20 cellular contexts compared by ENCODE assay signal in genomic region chr5:15241216-15241821, GRCh38.
"Had no signal": no experiment of that assay in that cellular context is flagged by ENCODE, and none has a peak within 500 bp of the region (broad histone marks: within the 10 kb centered on the region; RNA-seq: fewer than 3 reads in every experiment).

No MANE protein-coding gene starts in this region.

- H3K9me3 ChIP-seq: neutrophil had no signal

- DNase-seq: effector memory CD8-positive, alpha-beta T cell; erythroblast; heart left ventricle; hippocampal formation; left colon; left ventricle myocardium superior; mucosa of descending colon; naive thymus-derived CD8-positive, alpha-beta T cell; psoas muscle; retina; stimulated activated CD4-positive, alpha-beta T cell treated with anti-CD3 and anti-CD28 coated beads, Interleukin-12 subunit alpha, Interleukin-12 subunit beta, amount 100 ng/mL, for 4 hours; stimulated activated naive CD4-positive, alpha-beta T cell; stomach; substantia nigra; trophoblast cell had no signal

- ATAC-seq: effector memory CD8-positive, alpha-beta T cell; heart left ventricle; left colon; left ventricle myocardium superior; mucosa of descending colon; naive thymus-derived CD8-positive, alpha-beta T cell; psoas muscle; sciatic nerve had no signal

- H3K4me3 ChIP-seq: heart left ventricle, mucosa of descending colon, psoas muscle, skin epidermis, stomach, thoracic aorta had no signal

- FAIRE-seq: urothelium cell line had no signal

- H3K4me1 ChIP-seq: heart left ventricle, psoas muscle, stomach had no signal

- H3K27me3 ChIP-seq: heart left ventricle, neutrophil, stomach had no signal

- H3K27ac ChIP-seq: heart left ventricle, neutrophil, psoas muscle, skin epidermis, stomach, thoracic aorta had no signal

- H3K36me3 ChIP-seq: heart left ventricle, neutrophil, stomach, thoracic aorta had no signal
